Comparison of ENCODE assay signal across 20 cellular contexts in the genomic region with DNA sequence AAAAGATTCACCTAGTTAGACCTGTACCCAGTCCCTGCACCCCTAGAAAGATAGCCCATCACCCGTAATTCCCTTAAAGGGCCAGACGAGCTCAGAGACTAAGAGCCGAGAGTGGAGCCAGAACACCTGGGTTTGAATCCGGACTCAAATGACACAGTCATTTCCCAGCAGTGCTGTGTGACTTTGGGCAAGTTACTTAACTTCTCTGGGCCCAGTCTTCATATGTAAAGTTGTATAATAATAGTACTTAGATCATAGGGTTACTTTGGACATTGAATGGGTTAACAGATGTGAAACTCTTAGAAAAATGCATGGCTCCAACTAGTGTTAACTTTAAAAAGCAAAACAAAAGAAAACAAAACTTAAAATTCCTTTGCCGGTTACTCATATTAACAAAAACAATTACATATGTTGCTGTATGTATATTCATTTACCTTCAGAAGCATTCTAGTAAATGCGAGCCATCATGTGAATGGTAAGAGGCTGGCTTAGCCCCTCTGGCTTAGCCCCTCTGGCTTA. TPM values are rescaled to one million over a fixed set of nuclear protein-coding genes. Genes with fewer than 3 reads are reported as not detected.
"Had no signal": no experiment of that assay in that cellular context is flagged by ENCODE, and none has a peak within 500 bp of the region (broad histone marks: within the 10 kb centered on the region; RNA-seq: fewer than 3 reads in every experiment).

No MANE protein-coding gene starts in this region.

- H3K9me3 ChIP-seq: gastrocnemius medialis, left lung, spleen had no signal

- H3K4me3 Mint-ChIP-seq: activated naive CD8-positive, alpha-beta T cell; nephron progenitor cell had no signal

- ATAC-seq: gastrocnemius medialis, left lung had no signal

- H3K36me3 Mint-ChIP-seq: activated naive CD8-positive, alpha-beta T cell had no signal

- H3K4me1 Mint-ChIP-seq: nephron progenitor cell had no signal

- H3K36me3 ChIP-seq: cardiac muscle cell, gastrocnemius medialis, left lung, spleen had no signal

- H3K27me3 Mint-ChIP-seq: activated naive CD8-positive, alpha-beta T cell had no signal

- H3K9me3 Mint-ChIP-seq: nephron progenitor cell had no signal

- DNase-seq: activated CD4-positive, alpha-beta T cell treated with anti-CD3 and anti-CD28 coated beads for 1 hour; activated CD4-positive, alpha-beta T cell treated with anti-CD3 and anti-CD28 coated beads, Interleukin-2, amount 50 U/mL, for 48 hours; activated T-cell treated with anti-CD3 and anti-CD28 coated beads for 4 hours; amniotic stem cell; dorsolateral prefrontal cortex; gastrocnemius medialis; head of caudate nucleus; left lung; nephron progenitor cell; nucleus accumbens; posterior cingulate gyrus; spleen; stimulated activated CD8-positive, alpha-beta memory T cell treated with anti-CD3 and anti-CD28 coated beads, Interleukin-4, amount 100 ng/mL, for 48 hours; stimulated activated naive CD4-positive, alpha-beta T cell; T-helper 2 cell had no signal

- H3K4me3 ChIP-seq: cardiac muscle cell, dorsolateral prefrontal cortex, gastrocnemius medialis, left lung, spleen had no signal

- FAIRE-seq: colon had no signal

- H3K4me1 ChIP-seq: gastrocnemius medialis, left lung, spleen had no signal

- H3K27ac Mint-ChIP-seq: activated naive CD8-positive, alpha-beta T cell; nephron progenitor cell had no signal

- H3K27ac ChIP-seq: cardiac muscle cell, dorsolateral prefrontal cortex, gastrocnemius medialis, left lung, spleen, VCaP had no signal

RNA-seq across cellular contexts. Expression of a gene that starts 40.4 kb away (rescaled TPM):
- total RNA-seq: myocyte had no signal
